ENCODE assay signal across 9 cellular contexts in the genomic region with DNA sequence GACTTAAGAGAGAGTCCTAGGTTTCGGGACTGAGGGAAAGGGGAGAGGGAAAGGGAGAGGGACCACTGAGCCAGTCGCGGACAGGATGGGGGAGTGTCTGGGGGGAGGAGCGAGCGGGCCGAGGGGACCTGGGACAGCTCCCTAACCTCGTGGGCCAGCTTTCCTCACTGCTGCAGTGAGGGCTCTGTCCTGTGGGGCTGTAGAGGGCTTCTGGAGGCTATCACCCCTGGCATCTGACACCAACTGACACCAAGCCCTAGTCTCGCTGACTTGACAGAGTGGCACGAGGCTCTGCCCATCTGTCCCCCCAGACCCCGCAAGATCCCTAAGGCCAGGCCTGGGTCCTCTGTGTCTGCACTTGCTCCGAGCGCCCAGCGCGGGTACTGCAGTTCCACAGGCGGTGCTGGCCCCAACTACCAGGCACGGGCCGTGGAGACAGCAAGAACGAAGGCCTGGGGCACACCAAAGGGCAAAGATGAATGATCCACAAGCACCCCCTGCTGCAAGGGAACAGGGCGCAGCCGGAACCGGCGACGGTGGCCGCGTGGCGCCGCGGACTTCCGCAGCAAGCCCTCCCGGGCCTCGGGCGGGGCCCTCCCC. TPM values are rescaled to one million over a fixed set of nuclear protein-coding genes. Genes with fewer than 3 reads are reported as not detected.
DNase-seq lines count a peak whose midpoint lies in the region; ATAC-seq and TF ChIP-seq lines count a peak whose summit lies in the region.
"Had no signal": no experiment of that assay in that cellular context is flagged by ENCODE, and none has a peak within 500 bp of the region (broad histone marks: within the 10 kb centered on the region; RNA-seq: fewer than 3 reads in every experiment).

No MANE protein-coding gene starts in this region.

- H3K4me1 ChIP-seq in mesenchymal stem cell (ENCODE audit: control insufficient read depth, insufficient read depth, low read depth, low read length) (peaks cover 27% of the 10 kb centered on the region), testis (peaks cover 5% of the 10 kb centered on the region)

- no peak overlapping the region for H4K91ac ChIP-seq in mesenchymal stem cell (ENCODE audit: low read length)

- H3K14ac ChIP-seq in mesenchymal stem cell (ENCODE audit: low read length in 2 of 2) = no peak overlapping the region

- H3K18ac ChIP-seq in mesenchymal stem cell (ENCODE audit: low read depth in 1 of 2, low read length in 2 of 2) = peak overlapping the region in 1 of 2 experiments; percentile 54

- H3K36me3 ChIP-seq in mesenchymal stem cell (ENCODE audit: control insufficient read depth in 1 of 2, insufficient read depth in 2 of 2, low read depth in 1 of 2, low read length in 2 of 2) = peaks cover 0 to 25% of the 10 kb centered on the region in 2 experiments
- H3K36me3 ChIP-seq in testis (ENCODE audit: low read depth, missing control alignments) = no peaks in the 10 kb centered on the region

- intact Hi-C loops in dorsolateral prefrontal cortex (cut with DNase I) = loop anchor here (2.0 to 10.0 kb wide), 3 partner anchors 37 to 505 kb away; no protein-coding TSS in a partner anchor
- intact Hi-C loops in testis (cut with DNase I; ENCODE audit: low total_unique reads) = loop anchor here (5.0 kb wide), 1 partner anchor 37 kb away; no protein-coding TSS in a partner anchor

- H3K9ac ChIP-seq in mesenchymal stem cell (ENCODE audit: low read length) = peak overlapping the region; percentile 73

- TF ChIP-seq CTCF in C4-2B (conservative IDR thresholded peaks at IDR 0.05) (no peak), dorsolateral prefrontal cortex (IDR thresholded peaks at IDR 0.05 in 54 of 56, conservative IDR thresholded peaks at IDR 0.05 in 2 of 56; ENCODE audit: low read depth in 1 of 56, partially characterized antibody in 56 of 56) (peak in 5 of 56 donors; percentile 9 to 29 (median 21)), testis (IDR thresholded peaks at IDR 0.05) (peak in 1 of 3 experiments; percentile 2)

- H3K4me2 ChIP-seq in mesenchymal stem cell (ENCODE audit: low read length, poor library complexity, severe bottlenecking) = peak overlapping the region; percentile 96

- H4K8ac ChIP-seq in mesenchymal stem cell (ENCODE audit: low read length) = no peak overlapping the region

- TF ChIP-seq POLR2A in testis (IDR thresholded peaks at IDR 0.05) = no peak

- no peak overlapping the region for H2BK120ac ChIP-seq in mesenchymal stem cell (ENCODE audit: low read depth, low read length)

- DNase-seq in SIG-M5 (lab: John Stamatoyannopoulos, UW) = peak; percentile 2
- peak in 3 of 10 donors; percentile 16 to 45 (median 32) for DNase-seq in dorsolateral prefrontal cortex
- DNase-seq in mesenchymal stem cell = peak; percentile 58
- peak; percentile 22 for DNase-seq in testis
- DNase-seq in hepatic stellate cell (ENCODE audit: low spot score) = no peak

- no peak overlapping the region for H2BK15ac ChIP-seq in mesenchymal stem cell (ENCODE audit: low read depth, poor library complexity, severe bottlenecking)

- H2AK5ac ChIP-seq in mesenchymal stem cell (ENCODE audit: low read length, severe bottlenecking) = no peak overlapping the region

- H3K4me3 ChIP-seq in dorsolateral prefrontal cortex = peak overlapping the region; percentile 36 to 77 (median 62)
- H3K4me3 ChIP-seq in mesenchymal stem cell (ENCODE audit: insufficient read depth in 1 of 2, low read depth in 1 of 2, low read length in 2 of 2) = peak overlapping the region; percentile 71 to 83
- peak overlapping the region; percentile 55 to 65 for H3K4me3 ChIP-seq in testis

- peaks cover 0 to 83% (median 2%) of the 10 kb centered on the region in 45 donors for H3K27me3 ChIP-seq in dorsolateral prefrontal cortex
- H3K27me3 ChIP-seq in mesenchymal stem cell (ENCODE audit: control insufficient read depth in 1 of 2, insufficient read depth in 1 of 2, low read length in 2 of 2) = peaks cover 0 to 10% of the 10 kb centered on the region in 2 experiments
- no peaks in the 10 kb centered on the region for H3K27me3 ChIP-seq in testis

- H3K27ac ChIP-seq in C4-2B = peak overlapping the region; percentile 81
- H3K27ac ChIP-seq in dorsolateral prefrontal cortex = peak overlapping the region in 26 of 59 donors; percentile 1 to 77 (median 61)
- no peak overlapping the region for H3K27ac ChIP-seq in mesenchymal stem cell (ENCODE audit: low read length, poor library complexity, severe bottlenecking)
- no peak overlapping the region for H3K27ac ChIP-seq in testis

- WGBS in mesenchymal stem cell = 0% methylated on average over 28 of the region's 32 CpGs
- 2% methylated on average over 6 of the region's 32 CpGs; no CpG with 5 or more reads in 1 of the 2 donors for WGBS in testis, 2 donors

- peaks cover 17% of the 10 kb centered on the region for H3K79me1 ChIP-seq in mesenchymal stem cell (replicated peaks; ENCODE audit: low read length, poor library complexity, severe bottlenecking)

- H2AFZ ChIP-seq in mesenchymal stem cell (ENCODE audit: low read depth, low read length) = peak overlapping the region; percentile 27

- no peak overlapping the region for H3K4ac ChIP-seq in mesenchymal stem cell (ENCODE audit: low read depth in 1 of 2, low read length in 2 of 2)

- no peak overlapping the region for H2BK5ac ChIP-seq in mesenchymal stem cell (ENCODE audit: low read depth, low read length, poor library complexity, severe bottlenecking)

- H3K9me3 ChIP-seq in mesenchymal stem cell (ENCODE audit: control insufficient read depth, low read length) (no peaks in the 10 kb centered on the region), testis (no peaks in the 10 kb centered on the region)

- H2BK12ac ChIP-seq in mesenchymal stem cell (ENCODE audit: low read length in 2 of 2) = no peak overlapping the region

- no peak overlapping the region for H3K23ac ChIP-seq in mesenchymal stem cell (ENCODE audit: low read length in 2 of 2)

- ATAC-seq in GM18873 (IDR thresholded peaks at IDR 0.05; ENCODE audit: low FRiP score, unreplicated experiment) (peak; percentile 25), HG03066 (IDR thresholded peaks at IDR 0.05; ENCODE audit: low read depth, unreplicated experiment) (peak; percentile 39)

RNA-seq across cellular contexts. Expression of gene HAUS7, which starts 0.5 kb away (rescaled TPM):
- total RNA-seq in dorsolateral prefrontal cortex (10 to 100 TPM; 25.8 to 75.1 (median 43.9) TPM), testis (10 to 100 TPM; 34.0 to 35.2 TPM)
- polyA plus RNA-seq in mesenchymal stem cell (2013, experiment 1 of 2) = 6.9 TPM
- polyA plus RNA-seq in mesenchymal stem cell (2013, experiment 2 of 2) = 7.2 TPM
- polyA plus RNA-seq in testis (ENCODE audit: insufficient read depth, low read depth, low replicate concordance) = 18.0 TPM

RNA-seq across cellular contexts. Expression of gene TREX2, which starts 24.1 kb away (rescaled TPM):
- 1 to 10 TPM in 60 of 120 experiments, under 1 TPM in 46, not detected in 14; 0.36 to 3.4 (median 1.1) TPM for total RNA-seq in dorsolateral prefrontal cortex
- polyA plus RNA-seq in mesenchymal stem cell (2013, experiment 1 of 2) = 0.03 TPM
- 0.10 TPM for polyA plus RNA-seq in mesenchymal stem cell (2013, experiment 2 of 2)
- total RNA-seq in testis = 1 to 10 TPM; 4.0 to 7.5 TPM
- polyA plus RNA-seq in testis (ENCODE audit: insufficient read depth, low read depth, low replicate concordance) = 0.51 TPM

RNA-seq across cellular contexts. Expression of gene BGN, which starts 24.9 kb away (rescaled TPM):
- total RNA-seq in dorsolateral prefrontal cortex (100 to 1,000 TPM in 2 of 120 experiments, 10 to 100 TPM in 118; 18.8 to 120 (median 39.8) TPM), testis (10 to 100 TPM; 42.3 to 76.5 TPM)
- 9.9 TPM for polyA plus RNA-seq in mesenchymal stem cell (2013, experiment 1 of 2)
- 8.6 TPM for polyA plus RNA-seq in mesenchymal stem cell (2013, experiment 2 of 2)
- 174 TPM for polyA plus RNA-seq in testis (ENCODE audit: insufficient read depth, low read depth, low replicate concordance)
- total RNA-seq: activated CD8-positive, alpha-beta memory T cell treated with anti-CD3 and anti-CD28 coated beads for 36 hours had no signal

RNA-seq across cellular contexts. Expression of gene ATP2B3, which starts 47.5 kb away (rescaled TPM):
- 10 to 100 TPM; 15.7 to 77.1 (median 57.9) TPM for total RNA-seq in dorsolateral prefrontal cortex
- polyA plus RNA-seq in mesenchymal stem cell (2013, experiment 1 of 2) = 0.06 TPM
- not detected for polyA plus RNA-seq in mesenchymal stem cell (2013, experiment 2 of 2)
- total RNA-seq in testis = 1 to 10 TPM in 1 of 2 donors, under 1 TPM in 1; 0.16 to 1.2 TPM
- polyA plus RNA-seq in testis (ENCODE audit: insufficient read depth, low read depth, low replicate concordance) = 0.73 TPM
- total RNA-seq: activated CD8-positive, alpha-beta memory T cell treated with anti-CD3 and anti-CD28 coated beads for 36 hours had no signal

RNA-seq across cellular contexts. Expression of gene ZFP92, which starts 58.6 kb away (rescaled TPM):
- 1 to 10 TPM; 2.4 to 9.3 (median 6.2) TPM for total RNA-seq in dorsolateral prefrontal cortex
- polyA plus RNA-seq in mesenchymal stem cell (2013, experiment 1 of 2) = 0.48 TPM
- 0.44 TPM for polyA plus RNA-seq in mesenchymal stem cell (2013, experiment 2 of 2)
- total RNA-seq in testis = 1 to 10 TPM; 2.2 to 3.4 TPM
- 2.1 TPM for polyA plus RNA-seq in testis (ENCODE audit: insufficient read depth, low read depth, low replicate concordance)
